ENCODE assay signal across 16 cellular contexts in genomic region chr18:10320848-10321247, GRCh38.
DNase-seq lines count a peak whose midpoint lies in the region; ATAC-seq and TF ChIP-seq lines count a peak whose summit lies in the region.
"Had no signal": no experiment of that assay in that cellular context is flagged by ENCODE, and none has a peak within 500 bp of the region (broad histone marks: within the 10 kb centered on the region; RNA-seq: fewer than 3 reads in every experiment).

No MANE protein-coding gene starts in this region.

- DNase-seq in EL: peak; percentile 74
- peak; percentile 24 for DNase-seq in amniotic epithelial cell (ENCODE audit: low read depth)
- DNase-seq in fibroblast of pulmonary artery (ENCODE audit: low read depth): peak; percentile 14
- peak; percentile 31 for DNase-seq in stromal cell of bone marrow (ENCODE audit: low read depth)
- DNase-seq in LoVo (ENCODE audit: low spot score): no peak
- DNase-seq in T-helper 9 cell: no peak
- DNase-seq: activated CD4-positive, CD25-positive, alpha-beta regulatory T cell treated with anti-CD3 and anti-CD28 coated beads, Interleukin-2, amount 50 U/mL, for 72 hours; amniotic stem cell; lower lobe of right lung; NCI-H748 treated with DMSO at 0.1 percent for 48 hours; spleen had no signal

- H3K4me3 ChIP-seq in fibroblast of pulmonary artery (replicated peaks; ENCODE audit: low read depth, low read length): no peak overlapping the region
- H3K4me3 ChIP-seq: GM23338, lower lobe of right lung, prostate gland, SK-N-MC, spleen, suprapubic skin had no signal

- ATAC-seq in GM19324 (IDR thresholded peaks at IDR 0.05; ENCODE audit: low FRiP score, unreplicated experiment): no peak
- ATAC-seq: GM23338, lower lobe of right lung had no signal

- no peak for TF ChIP-seq CTCF in fibroblast of pulmonary artery (IDR thresholded peaks at IDR 0.05; ENCODE audit: low read length, missing control alignments)

Comparison
In these comparisons a context has a peak if more than half of its experiments do, and no peak if none do; other contexts are left out.
1. DNase-seq: peak in EL (single experiment), amniotic epithelial cell (single experiment), fibroblast of pulmonary artery (single experiment) and stromal cell of bone marrow (single experiment); none in LoVo (single experiment) and T-helper 9 cell (single experiment).